Comparison of ENCODE assay signal across 17 cellular contexts in genomic region chr5:38601133-38601842, GRCh38. TPM values are rescaled to one million over a fixed set of nuclear protein-coding genes. Genes with fewer than 3 reads are reported as not detected.
DNase-seq lines count a peak whose midpoint lies in the region; ATAC-seq and TF ChIP-seq lines count a peak whose summit lies in the region.
"Had no signal": no experiment of that assay in that cellular context is flagged by ENCODE, and none has a peak within 500 bp of the region (broad histone marks: within the 10 kb centered on the region; RNA-seq: fewer than 3 reads in every experiment).

No MANE protein-coding gene starts in this region.

- POLR2A ChIA-PET in Caco-2 (lab: Charles Lee): no interaction called here
- POLR2A ChIA-PET in Panc1 (lab: Charles Lee): no interaction called here
- POLR2A ChIA-PET in activated CD8-positive, alpha-beta T cell treated with anti-CD3 and anti-CD28 coated beads for 36 hours (lab: Charles Lee): no interaction called here

- H3K4me1 ChIP-seq in Caco-2 (peaks cover 82% of the 10 kb centered on the region), Panc1 (ENCODE audit: control insufficient read depth, insufficient read depth, low read length) (peaks cover 37% of the 10 kb centered on the region), parathyroid adenoma (peaks cover 4% of the 10 kb centered on the region)

- peak overlapping the region; percentile 93 for H3K27ac Mint-ChIP-seq in Caco-2 (ENCODE audit: unreplicated experiment)
- no peak overlapping the region for H3K27ac Mint-ChIP-seq in activated CD8-positive, alpha-beta T cell treated with anti-CD3 and anti-CD28 coated beads for 36 hours
- H3K27ac Mint-ChIP-seq: activated CD4-positive, alpha-beta T cell treated with anti-CD3 and anti-CD28 coated beads for 36 hours; activated naive CD8-positive, alpha-beta T cell treated with anti-CD3 and anti-CD28 coated beads for 36 hours had no signal

- H3K27me3 Mint-ChIP-seq in Caco-2 (ENCODE audit: insufficient read depth, unreplicated experiment): no peaks in the 10 kb centered on the region
- peaks cover 10% of the 10 kb centered on the region for H3K27me3 Mint-ChIP-seq in activated CD8-positive, alpha-beta T cell treated with anti-CD3 and anti-CD28 coated beads for 36 hours

- peaks cover 65% of the 10 kb centered on the region for H3K4me1 Mint-ChIP-seq in Caco-2 (ENCODE audit: low read depth, unreplicated experiment)
- no peaks in the 10 kb centered on the region for H3K4me1 Mint-ChIP-seq in activated CD8-positive, alpha-beta T cell treated with anti-CD3 and anti-CD28 coated beads for 36 hours (ENCODE audit: low read depth)
- H3K4me1 Mint-ChIP-seq: activated CD4-positive, alpha-beta T cell treated with anti-CD3 and anti-CD28 coated beads for 36 hours; activated naive CD8-positive, alpha-beta T cell treated with anti-CD3 and anti-CD28 coated beads for 36 hours had no signal

- H3K4me2 ChIP-seq in parathyroid adenoma (ENCODE audit: low read length): no peak overlapping the region

- H3K9me3 Mint-ChIP-seq in Caco-2 (ENCODE audit: unreplicated experiment): peaks cover 14% of the 10 kb centered on the region
- no peaks in the 10 kb centered on the region for H3K9me3 Mint-ChIP-seq in activated CD8-positive, alpha-beta T cell treated with anti-CD3 and anti-CD28 coated beads for 36 hours
- H3K9me3 Mint-ChIP-seq: activated naive CD8-positive, alpha-beta T cell treated with anti-CD3 and anti-CD28 coated beads for 36 hours; H9 had no signal

- TF ChIP-seq CTCF in Caco-2 (IDR thresholded peaks at IDR 0.05; ENCODE audit: insufficient read depth in 1 of 2, low read depth in 1 of 2, low read length in 1 of 2, severe bottlenecking in 1 of 2, unreplicated experiment in 1 of 2) (no peak), Panc1 (IDR thresholded peaks at IDR 0.05) (no peak), fibroblast of pulmonary artery (IDR thresholded peaks at IDR 0.05; ENCODE audit: low read length, missing control alignments) (no peak), parathyroid adenoma (IDR thresholded peaks at IDR 0.05) (no peak)
- TF ChIP-seq CTCF in activated CD8-positive, alpha-beta T cell treated with anti-CD3 and anti-CD28 coated beads for 36 hours (IDR thresholded peaks at IDR 0.05): no peak

- H3K9me3 ChIP-seq in Caco-2 (no peaks in the 10 kb centered on the region; the same call in 1 of the 2 replicates), Panc1 (ENCODE audit: control insufficient read depth, insufficient read depth, low read depth, low read length) (no peaks in the 10 kb centered on the region), parathyroid adenoma (ENCODE audit: control insufficient read depth, low read length) (no peaks in the 10 kb centered on the region)

- no peak overlapping the region for H3K4me3 Mint-ChIP-seq in Caco-2 (ENCODE audit: unreplicated experiment)
- no peak overlapping the region for H3K4me3 Mint-ChIP-seq in activated CD8-positive, alpha-beta T cell treated with anti-CD3 and anti-CD28 coated beads for 36 hours
- H3K4me3 Mint-ChIP-seq: activated CD4-positive, alpha-beta T cell treated with anti-CD3 and anti-CD28 coated beads for 36 hours; activated naive CD8-positive, alpha-beta T cell treated with anti-CD3 and anti-CD28 coated beads for 36 hours; H9 had no signal

- H3K27ac ChIP-seq in Panc1 (ENCODE audit: low read length) (peak overlapping the region; percentile 45; the same call in 1 of the 2 replicates), parathyroid adenoma (peak overlapping the region; percentile 26)

- H3K27me3 ChIP-seq in Caco-2 (replicated peaks; ENCODE audit: control insufficient read depth, insufficient read depth, low read length) (no peaks in the 10 kb centered on the region), Panc1 (ENCODE audit: control insufficient read depth, insufficient read depth, low read length) (no peaks in the 10 kb centered on the region), parathyroid adenoma (ENCODE audit: control insufficient read depth, insufficient read depth, low read length) (no peaks in the 10 kb centered on the region)

- in situ Hi-C loops in Panc1 (cut with HindIII; ENCODE audit: low pct_unique_long_range_greater_than_20kb, low sequenced_read_pairs): no loop called here

- CTCF ChIA-PET in Caco-2 (lab: Charles Lee): no interaction called here
- CTCF ChIA-PET in Panc1 (lab: Charles Lee): no interaction called here
- CTCF ChIA-PET in activated CD8-positive, alpha-beta T cell treated with anti-CD3 and anti-CD28 coated beads for 36 hours (lab: Charles Lee): no interaction called here

- no peak for ATAC-seq in Panc1
- no peak for ATAC-seq in HG03139 (IDR thresholded peaks at IDR 0.05; ENCODE audit: unreplicated experiment)
- ATAC-seq in activated CD8-positive, alpha-beta T cell treated with anti-CD3 and anti-CD28 coated beads for 36 hours: no peak
- ATAC-seq: activated CD4-positive, alpha-beta T cell treated with anti-CD3 and anti-CD28 coated beads for 36 hours had no signal

- H3K36me3 Mint-ChIP-seq in Caco-2 (ENCODE audit: insufficient read depth, unreplicated experiment): peaks cover 29% of the 10 kb centered on the region
- H3K36me3 Mint-ChIP-seq in activated CD8-positive, alpha-beta T cell treated with anti-CD3 and anti-CD28 coated beads for 36 hours (ENCODE audit: low read depth): no peaks in the 10 kb centered on the region
- H3K36me3 Mint-ChIP-seq: activated naive CD8-positive, alpha-beta T cell treated with anti-CD3 and anti-CD28 coated beads for 36 hours had no signal

- peak overlapping the region; percentile 19 for H2AFZ ChIP-seq in parathyroid adenoma

- no peak for DNase-seq in Caco-2
- no peak for DNase-seq in Panc1 (ENCODE audit: low read depth, low spot score)
- peak; percentile 51 for DNase-seq in fibroblast of pulmonary artery (ENCODE audit: low read depth)
- no peak for DNase-seq in activated CD8-positive, alpha-beta T cell treated with anti-CD3 and anti-CD28 coated beads for 36 hours
- DNase-seq in activated CD4-positive, CD25-positive, alpha-beta regulatory T cell (lab: John Stamatoyannopoulos, UW): no peak
- no peak for DNase-seq in cerebellum (ENCODE audit: low spot score)
- DNase-seq: activated CD4-positive, alpha-beta T cell treated with anti-CD3 and anti-CD28 coated beads for 36 hours; activated naive CD8-positive, alpha-beta T cell treated with anti-CD3 and anti-CD28 coated beads for 36 hours; activated T-cell treated with anti-CD3 and anti-CD28 coated beads, Interleukin-2, amount 50 U/mL, for 1 hour; erythroblast; H9; NCI-H1694 treated with DMSO at 0.1 percent for 48 hours; small intestine; stimulated activated naive CD4-positive, alpha-beta T cell; T-helper 1 cell had no signal

- intact Hi-C loops in Caco-2 (cut with micrococcal nuclease; ENCODE audit: unreplicated experiment): no loop called here
- intact Hi-C loops in Panc1 (cut with micrococcal nuclease; ENCODE audit: unreplicated experiment): no loop called here
- intact Hi-C loops in activated CD8-positive, alpha-beta T cell treated with anti-CD3 and anti-CD28 coated beads for 36 hours (cut with micrococcal nuclease): no loop called here

- H3K4me3 ChIP-seq in Caco-2 (ENCODE audit: low read depth, low read length) (no peak overlapping the region), Panc1 (ENCODE audit: low read depth in 2 of 2, low read length in 2 of 2) (no peak overlapping the region), fibroblast of pulmonary artery (replicated peaks; ENCODE audit: low read depth, low read length) (no peak overlapping the region), parathyroid adenoma (ENCODE audit: low read depth, low read length) (no peak overlapping the region)

- no peaks in the 10 kb centered on the region for H3K79me2 ChIP-seq in parathyroid adenoma

- BruUV-seq in Caco-2 (replicated peaks; lab: Mats Ljungman, UMichigan): no TSS peak
- BruUV-seq in Panc1 (replicated peaks; lab: Mats Ljungman, UMichigan): no TSS peak

- no peaks in the 10 kb centered on the region for H3K36me3 ChIP-seq in Caco-2 (ENCODE audit: control insufficient read depth, insufficient read depth, low read length)
- no peaks in the 10 kb centered on the region for H3K36me3 ChIP-seq in Panc1 (ENCODE audit: control insufficient read depth, insufficient read depth, low read length)
- H3K36me3 ChIP-seq in parathyroid adenoma (ENCODE audit: control insufficient read depth, insufficient read depth, low read length): no peaks in the 10 kb centered on the region

- H3K9ac ChIP-seq in parathyroid adenoma: no peak overlapping the region

RNA-seq across cellular contexts. Expression of gene LIFR, which starts 44.8 kb away (rescaled TPM):
- total RNA-seq in Caco-2 (2022): 4.8 and 5.1 TPM in 2 replicates
- total RNA-seq in Panc1 (2021; ENCODE audit: unreplicated experiment): 91.3 TPM
- polyA plus RNA-seq in Panc1 (2012; ENCODE audit: insufficient read length): 20.6 TPM
- total RNA-seq in activated CD8-positive, alpha-beta T cell treated with anti-CD3 and anti-CD28 coated beads for 36 hours: not detected
- 119 TPM for total RNA-seq in cerebellum
- total RNA-seq: activated naive CD8-positive, alpha-beta T cell treated with anti-CD3 and anti-CD28 coated beads for 36 hours had no signal

Comparison
In these comparisons a context has a peak if more than half of its experiments do, and no peak if none do; other contexts are left out.
1. RNA of gene LIFR, which starts 44.8 kb away (total RNA-seq): 119 TPM in cerebellum (single experiment) and 91.3 TPM in Panc1 (single experiment); 4.8 to 5.1 TPM in Caco-2 and not detected in activated CD8-positive, alpha-beta T cell treated with anti-CD3 and anti-CD28 coated beads for 36 hours; every median in the first group is over 10 times any median in the second.